19 cellular contexts compared by ENCODE assay signal in genomic region chr21:32114434-32115063, GRCh38.
"Had no signal": no experiment of that assay in that cellular context is flagged by ENCODE, and none has a peak within 500 bp of the region (broad histone marks: within the 10 kb centered on the region; RNA-seq: fewer than 3 reads in every experiment).

No MANE protein-coding gene starts in this region.

- H3K27me3 ChIP-seq: dorsolateral prefrontal cortex, left lung, tibial artery, uterus had no signal

- H3K4me3 Mint-ChIP-seq: activated CD4-positive, alpha-beta T cell treated with anti-CD3 and anti-CD28 coated beads, Interleukin-2, amount 10 ng/mL, durations not matched to agents 24 days and 14 days; activated T-cell treated with anti-CD3 and anti-CD28 coated beads, Interleukin-2, amount 50 U/mL, for 72 hours; endodermal cell; natural killer cell treated with Interleukin-12 subunit alpha and Interleukin-12 subunit beta and Interleukin-15 and Interleukin-18, amount 100 ng/mL, for 72 hours had no signal

- DNase-seq: activated CD4-positive, alpha-beta T cell treated with anti-CD3 and anti-CD28 coated beads, Interleukin-2, amount 10 ng/mL, durations not matched to agents 24 days and 14 days; activated CD4-positive, CD25-positive, alpha-beta regulatory T cell; activated CD8-positive, alpha-beta memory T cell treated with anti-CD3 and anti-CD28 coated beads, Interleukin-2, amount 50 U/mL, for 48 hours; activated gamma-delta T cell; activated T-cell treated with anti-CD3 and anti-CD28 coated beads, Interleukin-2, amount 50 U/mL, for 72 hours; amniotic stem cell; dorsolateral prefrontal cortex; endodermal cell; erythroblast; hypothalamus; kidney; left lung; occipital lobe; stimulated activated CD4-positive, alpha-beta T cell treated with anti-CD3 and anti-CD28 coated beads, Interleukin-4, amount 100 ng/mL, for 1 hour; stimulated activated naive CD4-positive, alpha-beta T cell; tibial artery; uterus had no signal

- H3K36me3 ChIP-seq: left lung, tibial artery, uterus had no signal

- H3K4me1 Mint-ChIP-seq: activated CD4-positive, alpha-beta T cell treated with anti-CD3 and anti-CD28 coated beads, Interleukin-2, amount 10 ng/mL, durations not matched to agents 24 days and 14 days; endodermal cell had no signal

- H3K27ac Mint-ChIP-seq: activated CD4-positive, alpha-beta T cell treated with anti-CD3 and anti-CD28 coated beads, Interleukin-2, amount 10 ng/mL, durations not matched to agents 24 days and 14 days; activated naive CD4-positive, alpha-beta T cell treated with anti-CD3 and anti-CD28 coated beads, Interleukin-2, amount 50 U/mL, for 72 hours; activated T-cell treated with anti-CD3 and anti-CD28 coated beads, Interleukin-2, amount 50 U/mL, for 72 hours; endodermal cell; natural killer cell treated with Interleukin-12 subunit alpha and Interleukin-12 subunit beta and Interleukin-15 and Interleukin-18, amount 100 ng/mL, for 72 hours had no signal

- H3K9me3 ChIP-seq: left lung, tibial artery, uterus had no signal

- H3K9me3 Mint-ChIP-seq: activated CD4-positive, alpha-beta T cell treated with anti-CD3 and anti-CD28 coated beads, Interleukin-2, amount 10 ng/mL, durations not matched to agents 24 days and 14 days; activated naive CD4-positive, alpha-beta T cell treated with anti-CD3 and anti-CD28 coated beads, Interleukin-2, amount 50 U/mL, for 72 hours; activated T-cell treated with anti-CD3 and anti-CD28 coated beads, Interleukin-2, amount 50 U/mL, for 72 hours; endodermal cell; natural killer cell treated with Interleukin-12 subunit alpha and Interleukin-12 subunit beta and Interleukin-15 and Interleukin-18, amount 100 ng/mL, for 72 hours had no signal

- H3K4me3 ChIP-seq: dorsolateral prefrontal cortex, left lung, tibial artery, uterus had no signal

- H3K4me1 ChIP-seq: left lung, tibial artery, uterus had no signal

- H3K36me3 Mint-ChIP-seq: natural killer cell treated with Interleukin-12 subunit alpha and Interleukin-12 subunit beta and Interleukin-15 and Interleukin-18, amount 100 ng/mL, for 72 hours had no signal

- FAIRE-seq: kidney had no signal

- H3K27ac ChIP-seq: dorsolateral prefrontal cortex, left lung, tibial artery, uterus had no signal
